8 cellular contexts compared by ENCODE assay signal in genomic region chr10:102399217-102400021, GRCh38. TPM values are rescaled to one million over a fixed set of nuclear protein-coding genes. Genes with fewer than 3 reads are reported as not detected.
A peak's percentile ranks its signal among the peaks of the same experiment; 100 is the strongest.
DNase-seq lines count a peak whose midpoint lies in the region; ATAC-seq and TF ChIP-seq lines count a peak whose summit lies in the region.

No MANE protein-coding gene starts in this region.

- in situ Hi-C loops in SK-MEL-5 (cut with HindIII; ENCODE audit: low pct_unique_long_range_greater_than_20kb, low sequenced_read_pairs): no loop called here

- peak overlapping the region; percentile 58 for H3K4me3 ChIP-seq in LNCaP clone FGC (ENCODE audit: low read depth, low read length)

- peak; percentile 100 for TF ChIP-seq CTCF in LNCaP clone FGC (IDR thresholded peaks at IDR 0.05; ENCODE audit: control insufficient read depth, extremely low read depth, insufficient read depth)
- TF ChIP-seq CTCF in omental fat pad (IDR thresholded peaks at IDR 0.05): peak in 2 of 3 donors; percentile 34 to 40

- DNase-seq in EH (ENCODE audit: low read depth) (peak; percentile 85), LNCaP clone FGC (ENCODE audit: low read depth) (peak; percentile 56), SK-MEL-5 (ENCODE audit: low read depth, low spot score) (peak; percentile 81), globus pallidus (ENCODE audit: low spot score) (peak; percentile 81), omental fat pad (ENCODE audit: low spot score) (peak; percentile 68)
- DNase-seq in activated naive CD4-positive, alpha-beta T cell treated with anti-CD3 and anti-CD28 coated beads, Interleukin-2, amount 50 U/mL, for 16 hours: peak; percentile 86

- ATAC-seq in GM21723 (IDR thresholded peaks at IDR 0.05; ENCODE audit: unreplicated experiment) (peak; percentile 50), omental fat pad (ENCODE audit: low FRiP score) (peak; percentile 57)

- peak overlapping the region; percentile 56 for H3K27ac ChIP-seq in temporal lobe (ENCODE audit: low read depth, low read length)

RNA-seq across cellular contexts. Expression of gene NFKB2, which starts 3.9 kb away (rescaled TPM):
- 10.3 and 13.0 TPM in 2 replicates for total RNA-seq in SK-MEL-5 (2014; rRNA removed; shearing (Covaris generic))
- 21.1 and 29.2 TPM in 2 replicates for polyA plus RNA-seq in SK-MEL-5 (2015; cell fraction: cytosol; rRNA removed)
- 28.5 and 59.7 TPM in 2 replicates for polyA plus RNA-seq in SK-MEL-5 (2015; cell fraction: nucleus; rRNA removed)
- total RNA-seq in omental fat pad (10 to 100 TPM; 13.7 to 54.4 (median 28.8) TPM), temporal lobe (1.5 TPM)

RNA-seq across cellular contexts. Expression of gene PSD, which starts 19.2 kb away (rescaled TPM):
- 0.40 and 0.61 TPM in 2 replicates for total RNA-seq in SK-MEL-5 (2014; rRNA removed; shearing (Covaris generic))
- polyA plus RNA-seq in SK-MEL-5 (2015; cell fraction: cytosol; rRNA removed): 0.63 and 1.1 TPM in 2 replicates
- polyA plus RNA-seq in SK-MEL-5 (2015; cell fraction: nucleus; rRNA removed): 0.49 and 0.96 TPM in 2 replicates
- 1 to 10 TPM in 2 of 4 donors, under 1 TPM in 1, not detected in 1; 0.44 to 1.6 (median 1.1) TPM for total RNA-seq in omental fat pad
- 99.6 TPM for total RNA-seq in temporal lobe

RNA-seq across cellular contexts. Expression of gene FBXL15, which starts 21.2 kb away (rescaled TPM):
- 6.5 and 8.4 TPM in 2 replicates for total RNA-seq in SK-MEL-5 (2014; rRNA removed; shearing (Covaris generic))
- 12.8 and 13.8 TPM in 2 replicates for polyA plus RNA-seq in SK-MEL-5 (2015; cell fraction: cytosol; rRNA removed)
- 21.3 and 26.2 TPM in 2 replicates for polyA plus RNA-seq in SK-MEL-5 (2015; cell fraction: nucleus; rRNA removed)
- total RNA-seq in omental fat pad (10 to 100 TPM; 11.7 to 16.8 (median 15.0) TPM), temporal lobe (13.8 TPM)

RNA-seq across cellular contexts. Expression of gene CUEDC2, which starts 33.0 kb away (rescaled TPM):
- total RNA-seq in SK-MEL-5 (2014; rRNA removed; shearing (Covaris generic)): 24.3 and 26.6 TPM in 2 replicates
- 33.6 and 44.5 TPM in 2 replicates for polyA plus RNA-seq in SK-MEL-5 (2015; cell fraction: cytosol; rRNA removed)
- 43.7 and 59.2 TPM in 2 replicates for polyA plus RNA-seq in SK-MEL-5 (2015; cell fraction: nucleus; rRNA removed)
- total RNA-seq in omental fat pad: 10 to 100 TPM; 41.1 to 51.6 (median 47.2) TPM
- 50.9 TPM for total RNA-seq in temporal lobe

RNA-seq across cellular contexts. Expression of gene C10orf95, which starts 51.9 kb away (rescaled TPM):
- total RNA-seq in SK-MEL-5 (2014; rRNA removed; shearing (Covaris generic)): not detected in 2 replicates
- 0.13 TPM in 1 of 2 replicates, not detected in the other for polyA plus RNA-seq in SK-MEL-5 (2015; cell fraction: cytosol; rRNA removed)
- not detected in 2 replicates for polyA plus RNA-seq in SK-MEL-5 (2015; cell fraction: nucleus; rRNA removed)
- total RNA-seq in omental fat pad (under 1 TPM in 1 of 4 donors, not detected in 3; 0.84 TPM), temporal lobe (under 0.01 TPM)

Comparison
In these comparisons a context has a peak if more than half of its experiments do, and no peak if none do; other contexts are left out.
1. Peak in every context shown above with its lines: DNase-seq, ATAC-seq, H3K4me3 ChIP-seq and H3K27ac ChIP-seq.
2. RNA of gene PSD, which starts 19.2 kb away (total RNA-seq): 99.6 TPM in temporal lobe (single experiment); 0.44 to 1.6 TPM in omental fat pad and 0.40 to 0.61 TPM in SK-MEL-5; every median in the first group is over 10 times any median in the second.